Comparison of ENCODE assay signal across 1 cellular context in the genomic region with DNA sequence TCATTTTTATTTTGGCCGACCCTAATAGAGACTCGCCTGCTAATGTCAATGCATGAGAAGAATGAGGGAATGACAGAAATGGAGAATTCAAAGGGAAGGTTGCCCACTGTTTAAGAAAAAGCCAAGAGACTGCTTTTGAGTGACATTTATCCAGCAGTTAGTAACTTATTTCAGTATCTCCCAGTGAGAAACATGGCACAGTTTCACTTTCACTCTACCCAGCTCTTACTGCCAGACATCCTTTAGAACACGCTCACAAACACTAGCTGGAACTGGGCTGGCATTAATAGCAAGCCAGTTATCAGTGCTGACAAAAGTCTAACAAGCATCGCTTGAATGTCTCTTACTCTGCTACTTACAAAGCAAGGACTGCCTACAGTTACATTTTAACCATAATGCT.
TF ChIP-seq lines count a peak whose summit lies in the region.

No MANE protein-coding gene starts in this region.

TF ChIP-seq in GM12878, 131 proteins besides CTCF, POLR2A, EP300 and RAD21:
- TF ChIP-seq, protein P1, sequence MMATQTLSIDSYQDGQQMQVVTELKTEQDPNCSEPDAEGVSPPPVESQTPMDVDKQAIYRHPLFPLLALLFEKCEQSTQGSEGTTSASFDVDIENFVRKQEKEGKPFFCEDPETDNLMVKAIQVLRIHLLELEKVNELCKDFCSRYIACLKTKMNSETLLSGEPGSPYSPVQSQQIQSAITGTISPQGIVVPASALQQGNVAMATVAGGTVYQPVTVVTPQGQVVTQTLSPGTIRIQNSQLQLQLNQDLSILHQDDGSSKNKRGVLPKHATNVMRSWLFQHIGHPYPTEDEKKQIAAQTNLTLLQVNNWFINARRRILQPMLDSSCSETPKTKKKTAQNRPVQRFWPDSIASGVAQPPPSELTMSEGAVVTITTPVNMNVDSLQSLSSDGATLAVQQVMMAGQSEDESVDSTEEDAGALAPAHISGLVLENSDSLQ (IDR thresholded peaks at IDR 0.05), result peak; percentile 61
- no peak for TF ChIP-seq KDM1A (IDR thresholded peaks at IDR 0.05; ENCODE audit: borderline replicate concordance)
